Comparison of ENCODE assay signal across 24 cellular contexts in the genomic region with DNA sequence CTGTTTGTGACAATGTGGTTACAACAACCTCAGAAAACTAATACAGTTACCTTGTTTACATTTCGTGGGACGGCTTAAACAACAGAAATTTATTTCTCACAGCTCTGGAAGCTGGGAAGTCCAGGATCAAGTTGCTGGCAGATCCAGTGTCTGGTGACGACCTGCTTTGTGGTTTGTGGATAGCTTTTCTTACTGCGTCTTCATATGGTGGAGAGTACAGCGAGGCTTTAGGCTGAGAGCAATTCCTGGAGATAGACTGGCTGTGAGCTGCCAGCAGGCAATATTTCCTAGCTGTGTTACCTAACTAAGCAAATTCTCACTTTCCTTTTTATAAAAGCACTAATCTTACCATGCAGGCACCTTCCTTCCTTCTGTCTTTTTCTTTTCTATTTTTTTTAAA.
DNase-seq lines count a peak whose midpoint lies in the region; ATAC-seq, FAIRE-seq and TF ChIP-seq lines count a peak whose summit lies in the region.
"Had no signal": no experiment of that assay in that cellular context is flagged by ENCODE, and none has a peak within 500 bp of the region (broad histone marks: within the 10 kb centered on the region; RNA-seq: fewer than 3 reads in every experiment).

No MANE protein-coding gene starts in this region.

- H3K4me3 ChIP-seq in GM23338 (no peak overlapping the region), H1 (ENCODE audit: extremely low read depth in 1 of 4, insufficient read depth in 2 of 4, low read depth in 3 of 4, low read length in 4 of 4) (no peak overlapping the region), kidney (ENCODE audit: low read length in 2 of 2) (no peak overlapping the region)
- H3K4me3 ChIP-seq: BLaER1, GM23248, HAP-1 had no signal

- H3K36me3 Mint-ChIP-seq in GM23338 (ENCODE audit: low read depth) (peaks cover 15% of the 10 kb centered on the region), H9 (ENCODE audit: insufficient read depth in 1 of 3, low read depth in 3 of 3) (peaks cover 2 to 18% (median 2%) of the 10 kb centered on the region in 3 experiments; a peak in 5 of 7 replicates)
- H3K36me3 Mint-ChIP-seq: CD4-positive, CD25-positive, alpha-beta regulatory T cell; CD8-positive, alpha-beta T cell had no signal

- H3K9me3 Mint-ChIP-seq in GM23338 (peaks cover 6% of the 10 kb centered on the region), H9 (peaks cover 7 to 9% of the 10 kb centered on the region in 2 experiments; a peak in 4 of 5 replicates)

- CTCF ChIA-PET in H1 (lab: Charles Lee; ENCODE audit: partially characterized antibody), result no interaction called here

- H2BK15ac ChIP-seq in H9 (ENCODE audit: low read depth, low read length) (no peak overlapping the region), H1 (ENCODE audit: low read length) (no peak overlapping the region; the same call in 1 of the 2 replicates)

- TF ChIP-seq EP300 in H1 (IDR thresholded peaks at IDR 0.05; ENCODE audit: borderline replicate concordance in 1 of 2, low read depth in 2 of 2, low read length in 2 of 2), result no peak

- H3K27ac ChIP-seq in GM23338 (ENCODE audit: low read depth), result no peak overlapping the region
- H3K27ac ChIP-seq in H9 (ENCODE audit: insufficient read length, low read depth, low read length), result no peak overlapping the region
- no peak overlapping the region for H3K27ac ChIP-seq in H1 (ENCODE audit: low read depth, low read length)
- H3K27ac ChIP-seq in kidney (ENCODE audit: low read depth in 2 of 2, low read length in 2 of 2), result no peak overlapping the region
- H3K27ac ChIP-seq: 22Rv1, BLaER1, C4-2B, GM23248 had no signal

- H2AFZ ChIP-seq in GM23338 (peak overlapping the region; percentile 85), H9 (ENCODE audit: low read length) (no peak overlapping the region), H1 (ENCODE audit: low read length) (peak overlapping the region; percentile 22; the same call in 1 of the 2 replicates)
- H2AFZ ChIP-seq: GM23248 had no signal

- intact Hi-C loops in kidney (cut with DNase I), result no loop called here

- H3F3A ChIP-seq in GM23338 (replicated peaks; ENCODE audit: low read depth), result no peaks in the 10 kb centered on the region

- no peak overlapping the region for H3K4me3 Mint-ChIP-seq in GM23338
- no peak overlapping the region for H3K4me3 Mint-ChIP-seq in H9
- H3K4me3 Mint-ChIP-seq: B cell; CD4-positive, CD25-positive, alpha-beta regulatory T cell; CD8-positive, alpha-beta T cell; HFFc6 had no signal

- no peak overlapping the region for H4K8ac ChIP-seq in H9 (replicated peaks; ENCODE audit: insufficient read length, low read depth, low read length)
- no peak overlapping the region for H4K8ac ChIP-seq in H1 (ENCODE audit: extremely low read depth, insufficient read depth, low read length)

- FAIRE-seq in H1 (lab: Jason Lieb, UNC) (no peak), kidney (lab: Jason Lieb, UNC) (no peak)
- FAIRE-seq: A204.1, G401.6, GM12892, GM19239 had no signal

- H3K14ac ChIP-seq in H9 (ENCODE audit: insufficient read depth, low read length), result no peak overlapping the region
- H3K14ac ChIP-seq in H1 (ENCODE audit: insufficient read length), result no peak overlapping the region

- H4K5ac ChIP-seq in H9 (ENCODE audit: insufficient read length, low read depth, low read length) (no peak overlapping the region), H1 (ENCODE audit: insufficient read length, low read depth, low read length) (no peak overlapping the region)

- no peaks in the 10 kb centered on the region for H3K79me1 ChIP-seq in H9 (ENCODE audit: insufficient read depth, low read depth, low read length, poor library complexity, severe bottlenecking)
- no peaks in the 10 kb centered on the region for H3K79me1 ChIP-seq in H1 (ENCODE audit: low read depth, low read length)

- H2AK5ac ChIP-seq in H9 (ENCODE audit: insufficient read length, low read length) (no peak overlapping the region), H1 (ENCODE audit: low read depth, low read length) (no peak overlapping the region)

- no peak overlapping the region for H2BK5ac ChIP-seq in H9 (ENCODE audit: insufficient read length, low read length)
- H2BK5ac ChIP-seq in H1 (ENCODE audit: low read depth, low read length), result no peak overlapping the region

- H3K23me2 ChIP-seq in H9 (ENCODE audit: insufficient read length, low read depth, low read length, poor library complexity, severe bottlenecking) (no peaks in the 10 kb centered on the region), H1 (ENCODE audit: low read depth, low read length) (no peaks in the 10 kb centered on the region)

- H3K27ac Mint-ChIP-seq in GM23338, result peak overlapping the region; percentile 39; the same call in 1 of the 2 replicates
- H3K27ac Mint-ChIP-seq in H9, result peak overlapping the region in 2 of 3 experiments; percentile 35 to 62; a peak in 3 of 7 replicates
- H3K27ac Mint-ChIP-seq: B cell; CD4-positive, CD25-positive, alpha-beta regulatory T cell; CD8-positive, alpha-beta T cell; HFFc6 had no signal

- no peaks in the 10 kb centered on the region for H3K79me2 ChIP-seq in GM23338 (replicated peaks; ENCODE audit: insufficient read depth)
- no peaks in the 10 kb centered on the region for H3K79me2 ChIP-seq in H9 (ENCODE audit: insufficient read depth, low read length)
- no peaks in the 10 kb centered on the region for H3K79me2 ChIP-seq in H1 (ENCODE audit: control insufficient read depth in 1 of 2, insufficient read depth in 2 of 2, low read length in 2 of 2)

- POLR2A ChIA-PET in H1 (lab: Charles Lee; ENCODE audit: partially characterized antibody), result no interaction called here

- peaks cover 26% of the 10 kb centered on the region for H3K4me1 Mint-ChIP-seq in GM23338
- peaks cover 25 to 31% of the 10 kb centered on the region in 2 experiments for H3K4me1 Mint-ChIP-seq in H9
- H3K4me1 Mint-ChIP-seq: B cell; CD4-positive, CD25-positive, alpha-beta regulatory T cell had no signal

- TF ChIP-seq RAD21 in H1 (IDR thresholded peaks at IDR 0.05 in 1 of 2, conservative IDR thresholded peaks at IDR 0.05 in 1 of 2; ENCODE audit: low read depth in 2 of 2, low read length in 2 of 2), result no peak

- H3K36me3 ChIP-seq in GM23338 (ENCODE audit: insufficient read depth) (no peaks in the 10 kb centered on the region), H1 (ENCODE audit: control insufficient read depth in 2 of 4, insufficient read depth in 4 of 4, low read length in 3 of 4) (no peaks in the 10 kb centered on the region), kidney (ENCODE audit: control insufficient read depth in 1 of 2, insufficient read depth in 2 of 2, low read length in 2 of 2) (no peaks in the 10 kb centered on the region)
- H3K36me3 ChIP-seq: BLaER1, HAP-1 had no signal

- H3T11ph ChIP-seq in H9 (ENCODE audit: low read length), result no peak overlapping the region

- H3K4me1 ChIP-seq in GM23338 (ENCODE audit: insufficient read depth) (peaks cover 13% of the 10 kb centered on the region; the same call in 1 of the 2 replicates), H9 (ENCODE audit: insufficient read depth, low read length) (peaks cover 2% of the 10 kb centered on the region; the same call in 1 of the 2 replicates), H1 (replicated peaks in 1 of 4; ENCODE audit: control insufficient read depth in 3 of 4, insufficient read depth in 4 of 4, low read length in 3 of 4) (no peaks in the 10 kb centered on the region; a peak in 1 of 7 replicates), kidney (ENCODE audit: control insufficient read depth in 1 of 2, insufficient read depth in 1 of 2, low read depth in 1 of 2, low read length in 2 of 2) (no peaks in the 10 kb centered on the region)
- H3K4me1 ChIP-seq: BLaER1, Caco-2, HAP-1 had no signal

- H3K27me3 Mint-ChIP-seq in GM23338 (ENCODE audit: insufficient read depth, low read depth, poor library complexity), result no peaks in the 10 kb centered on the region
- no peaks in the 10 kb centered on the region for H3K27me3 Mint-ChIP-seq in H9 (ENCODE audit: low read depth)
- H3K27me3 Mint-ChIP-seq: B cell; CD4-positive, CD25-positive, alpha-beta regulatory T cell had no signal

- H4K91ac ChIP-seq in H9 (ENCODE audit: insufficient read length, low read depth, low read length) (no peak overlapping the region), H1 (replicated peaks; ENCODE audit: insufficient read length, low read length) (no peak overlapping the region)

- H3K56ac ChIP-seq in H9 (ENCODE audit: insufficient read length, low read depth, low read length) (no peak overlapping the region), H1 (replicated peaks; ENCODE audit: insufficient read length, low read depth, low read length) (no peak overlapping the region)

- H3K9me3 ChIP-seq in H9 (ENCODE audit: control insufficient read depth, low read depth, low read length), result no peaks in the 10 kb centered on the region
- H3K9me3 ChIP-seq in H1 (ENCODE audit: insufficient read depth in 2 of 2, low read depth in 1 of 2, low read length in 1 of 2), result no peaks in the 10 kb centered on the region
- H3K9me3 ChIP-seq in kidney (ENCODE audit: control insufficient read depth in 1 of 2, low read length in 2 of 2), result peaks cover 0 to 3% of the 10 kb centered on the region in 2 donors
- H3K9me3 ChIP-seq: BLaER1, Caco-2, HAP-1 had no signal

- H2BK120ac ChIP-seq in H9 (ENCODE audit: low read depth, low read length, poor library complexity, severe bottlenecking) (no peak overlapping the region), H1 (replicated peaks; ENCODE audit: low read depth, low read length) (no peak overlapping the region)

- no peaks in the 10 kb centered on the region for H4K20me1 ChIP-seq in GM23338 (replicated peaks; ENCODE audit: insufficient read depth)
- H4K20me1 ChIP-seq in H9 (ENCODE audit: control insufficient read depth, insufficient read depth, insufficient read length), result no peaks in the 10 kb centered on the region
- no peaks in the 10 kb centered on the region for H4K20me1 ChIP-seq in H1 (replicated peaks in 1 of 2; ENCODE audit: control insufficient read depth in 1 of 2, insufficient read depth in 2 of 2, low read length in 2 of 2)
- H4K20me1 ChIP-seq: BLaER1 had no signal

- ATAC-seq in GM23338 (peak; percentile 52; the same call in 2 of the 3 replicates), HG02642 (IDR thresholded peaks at IDR 0.05; ENCODE audit: poor library complexity, unreplicated experiment) (no peak), GM18909 (IDR thresholded peaks at IDR 0.05; ENCODE audit: poor library complexity, unreplicated experiment) (no peak)
- ATAC-seq: CD8-positive, alpha-beta T cell had no signal

- H3K9me2 ChIP-seq in GM23338 (ENCODE audit: insufficient read depth), result no peaks in the 10 kb centered on the region; the same call in 1 of the 2 replicates

- H3K4ac ChIP-seq in H9 (ENCODE audit: low read depth, low read length), result no peak overlapping the region
- no peak overlapping the region for H3K4ac ChIP-seq in H1 (replicated peaks; ENCODE audit: insufficient read length, low read depth, low read length)

- TF ChIP-seq CTCF in GM23338 (conservative IDR thresholded peaks at IDR 0.05; ENCODE audit: low read depth in 2 of 2) (no peak), H9 (conservative IDR thresholded peaks at IDR 0.05) (no peak), H1 (IDR thresholded peaks at IDR 0.05; ENCODE audit: control extremely low read depth in 1 of 3, insufficient read depth in 1 of 3, low read depth in 1 of 3, low read length in 3 of 3) (no peak), kidney (IDR thresholded peaks at IDR 0.05; ENCODE audit: borderline replicate concordance, extremely low read depth, insufficient read depth) (no peak)

- H3K27me3 ChIP-seq in GM23338 (ENCODE audit: insufficient read depth) (no peaks in the 10 kb centered on the region), H9 (ENCODE audit: insufficient read depth, low read length) (no peaks in the 10 kb centered on the region), H1 (replicated peaks in 1 of 4; ENCODE audit: control insufficient read depth in 3 of 4, extremely low read depth in 1 of 4, insufficient read depth in 3 of 4, low read length in 3 of 4) (no peaks in the 10 kb centered on the region)
- H3K27me3 ChIP-seq: BLaER1 had no signal

- H3K23ac ChIP-seq in H9 (ENCODE audit: insufficient read length, low read depth, low read length) (no peak overlapping the region), H1 (ENCODE audit: insufficient read length) (no peak overlapping the region)

- DNase-seq in GM23338 (ENCODE audit: low spot score) (no peak), H9 (no peak), NCI-H2107 treated with DMSO at 0.1 percent for 48 hours (lab: John Stamatoyannopoulos, UW; ENCODE audit: unreplicated experiment) (peak; percentile 67), H1 (ENCODE audit: low read depth in 1 of 2, low spot score in 2 of 2) (no peak), NOMO-1 treated with DMSO at 0.1 percent for 48 hours (lab: John Stamatoyannopoulos, UW; ENCODE audit: unreplicated experiment) (no peak), kidney (no peak)
- DNase-seq: Caco-2; CD4-positive, CD25-positive, alpha-beta regulatory T cell; CD8-positive, alpha-beta T cell; DMS153; DND-41; GM23248; HFFc6 had no signal

- H3K9ac ChIP-seq in H9 (ENCODE audit: extremely low read depth, insufficient read length, low read length) (no peak overlapping the region), H1 (replicated peaks in 1 of 4; ENCODE audit: extremely low read depth in 1 of 4, low read depth in 3 of 4, low read length in 3 of 4) (no peak overlapping the region), kidney (ENCODE audit: low read length in 2 of 2) (no peak overlapping the region)
- H3K9ac ChIP-seq: BLaER1, GM23248 had no signal

- no peak for TF ChIP-seq POLR2A in H1 (IDR thresholded peaks at IDR 0.05; ENCODE audit: control extremely low read depth in 1 of 2, low read depth in 2 of 2, low read length in 2 of 2)

- H2BK20ac ChIP-seq in H9 (ENCODE audit: low read depth, low read length, poor library complexity, severe bottlenecking) (no peak overlapping the region), H1 (ENCODE audit: low read length) (no peak overlapping the region)

- no CpG with 5 or more reads among the region's 5 CpGs for WGBS in H9 (ENCODE audit: extremely low coverage, insufficient read length, low lambda C conversion rate)
- WGBS in H1 (ENCODE audit: extremely low coverage in 1 of 2, insufficient coverage in 1 of 2, insufficient read length in 1 of 2, insufficient replicate concordance in 2 of 2, low coverage in 1 of 2, low lambda C conversion rate in 2 of 2, missing lambda C conversion rate in 1 of 2), 2 experiments, result 87% methylated on average over 5 of the region's 5 CpGs; no CpG with 5 or more reads in 1 of the 2 experiments

- H3K18ac ChIP-seq in H9 (ENCODE audit: insufficient read length, low read depth, low read length) (no peak overlapping the region), H1 (ENCODE audit: extremely low read depth, low read length) (no peak overlapping the region)

- no peak overlapping the region for H3K4me2 ChIP-seq in GM23338
- no peak overlapping the region for H3K4me2 ChIP-seq in H9 (ENCODE audit: insufficient read depth, insufficient read length, low read length)
- H3K4me2 ChIP-seq in H1 (ENCODE audit: insufficient read depth in 1 of 2, low read depth in 2 of 2, low read length in 2 of 2), result no peak overlapping the region
- H3K4me2 ChIP-seq: BLaER1 had no signal

- H2BK12ac ChIP-seq in H9 (ENCODE audit: insufficient read length, low read depth, low read length) (no peak overlapping the region), H1 (ENCODE audit: low read depth, low read length) (no peak overlapping the region)
